9 cellular contexts compared by ENCODE assay signal in the genomic region with DNA sequence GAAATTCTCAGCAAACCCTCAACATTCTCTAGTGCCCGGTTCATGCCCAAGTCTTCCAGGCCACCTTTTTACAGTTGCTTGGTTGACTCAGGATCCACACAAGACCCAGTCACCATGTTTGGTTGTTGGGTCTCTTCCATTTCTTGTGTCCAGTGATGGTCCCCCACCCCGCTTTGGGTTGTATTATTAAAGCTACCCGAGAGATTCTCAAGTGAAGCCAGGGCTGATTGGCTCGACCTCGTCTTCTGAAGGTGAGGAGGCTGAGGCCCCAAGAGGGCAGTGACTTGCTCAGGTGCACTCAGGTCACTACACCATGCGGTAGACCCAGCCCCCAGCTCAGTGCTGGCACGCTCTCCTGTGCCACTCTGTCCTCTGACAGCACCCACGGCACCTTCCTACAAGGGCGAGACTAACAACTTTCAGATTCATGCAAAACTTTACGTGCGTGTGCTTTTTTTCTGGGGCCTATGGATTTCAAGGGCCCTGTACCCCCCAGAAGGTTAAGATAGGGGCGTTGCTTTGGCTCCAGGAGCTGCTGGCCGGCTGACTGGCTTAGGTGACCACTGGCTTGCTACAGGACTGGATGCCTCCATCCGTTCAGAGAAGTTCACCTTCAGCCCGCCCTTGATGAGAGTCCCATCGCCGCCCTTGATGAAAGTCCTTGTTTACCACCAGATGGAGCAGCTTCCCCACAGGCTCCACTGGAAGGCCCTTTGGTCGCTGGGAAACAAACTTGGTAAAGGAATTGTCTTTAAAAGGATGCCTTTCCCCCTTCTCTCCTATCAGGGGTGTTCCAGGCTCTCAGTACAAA. TPM values are rescaled to one million over a fixed set of nuclear protein-coding genes. Genes with fewer than 3 reads are reported as not detected.
A peak's percentile ranks its signal among the peaks of the same experiment; 100 is the strongest.
DNase-seq lines count a peak whose midpoint lies in the region; ATAC-seq and TF ChIP-seq lines count a peak whose summit lies in the region.
"Had no signal": no experiment of that assay in that cellular context is flagged by ENCODE, and none has a peak within 500 bp of the region (broad histone marks: within the 10 kb centered on the region; RNA-seq: fewer than 3 reads in every experiment).

No MANE protein-coding gene starts in this region.

- TF ChIP-seq CTCF in BE2C (IDR thresholded peaks at IDR 0.05; ENCODE audit: low read depth, low read length) (peak; percentile 80), Peyer's patch (IDR thresholded peaks at IDR 0.05) (peak in 4 of 6 experiments; percentile 31 to 62 (median 53))

- peak; percentile 60 for DNase-seq in BE2C
- DNase-seq in HCEC 1CT: peak; percentile 65
- DNase-seq in Peyer's patch: peak in 1 of 3 donors; percentile 62
- DNase-seq in erythroblast (lab: John Stamatoyannopoulos, UW): peak; percentile 57 to 70
- peak; percentile 77 for DNase-seq in myocyte (ENCODE audit: low read depth)
- no peak for DNase-seq in activated T-cell treated with anti-CD3 and anti-CD28 coated beads, Interleukin-2, amount 50 U/mL, for 48 hours
- DNase-seq in CD1c-positive myeloid dendritic cell (ENCODE audit: extremely low spot score): no peak
- DNase-seq: naive B cell had no signal

- H3K4me1 ChIP-seq in BE2C (no peaks in the 10 kb centered on the region), Peyer's patch (no peaks in the 10 kb centered on the region)

- H3K9me3 ChIP-seq in BE2C: no peaks in the 10 kb centered on the region
- H3K9me3 ChIP-seq in Peyer's patch: no peaks in the 10 kb centered on the region

- H3K36me3 ChIP-seq in BE2C: no peaks in the 10 kb centered on the region
- H3K36me3 ChIP-seq in Peyer's patch: no peaks in the 10 kb centered on the region

- TF ChIP-seq POLR2A in Peyer's patch (IDR thresholded peaks at IDR 0.05): no peak
- TF ChIP-seq POLR2A in erythroblast (IDR thresholded peaks at IDR 0.05; ENCODE audit: low read length): no peak

- H3K27ac ChIP-seq in Peyer's patch: no peak overlapping the region

- ATAC-seq in GM19463 (IDR thresholded peaks at IDR 0.05; ENCODE audit: unreplicated experiment): no peak

- 0 out of 2 replicates have a peak, but pooled peaks cover 3% of the 10 kb centered on the region for H3K27me3 ChIP-seq in BE2C
- no peaks in the 10 kb centered on the region for H3K27me3 ChIP-seq in Peyer's patch

- H3K4me3 ChIP-seq in BE2C (ENCODE audit: low read depth, low read length) (no peak overlapping the region), Peyer's patch (no peak overlapping the region)

RNA-seq across cellular contexts. Expression of a gene that starts 50.4 kb away (rescaled TPM):
- polyA plus RNA-seq in BE2C (2012; ENCODE audit: insufficient read depth, insufficient read length, low read depth): not detected
- total RNA-seq in Peyer's patch (10 to 100 TPM; 23.7 to 43.1 (median 33.4) TPM), myocyte (0.05 TPM in 1 of 2 replicates, not detected in the other)
- 0.24 TPM for polyA plus RNA-seq in myocyte (2012)

Comparison
In these comparisons a context has a peak if more than half of its experiments do, and no peak if none do; other contexts are left out.
1. DNase-seq: peak in BE2C (single experiment), HCEC 1CT (single experiment), erythroblast (2 of 2) and myocyte (single experiment); none in activated T-cell treated with anti-CD3 and anti-CD28 coated beads, Interleukin-2, amount 50 U/mL, for 48 hours (0 of 2) and CD1c-positive myeloid dendritic cell (single experiment).
2. RNA of a gene that starts 50.4 kb away (total RNA-seq): 23.7 to 43.1 TPM in Peyer's patch; 0.05 TPM in myocyte; every median in the first group is over 10 times any median in the second.